In genomic region chr18:56873441-56874140, GRCh38 we compare ENCODE assay signal across 13 cellular contexts.
DNase-seq lines count a peak whose midpoint lies in the region; ATAC-seq, FAIRE-seq and TF ChIP-seq lines count a peak whose summit lies in the region.
"Had no signal": no experiment of that assay in that cellular context is flagged by ENCODE, and none has a peak within 500 bp of the region (broad histone marks: within the 10 kb centered on the region; RNA-seq: fewer than 3 reads in every experiment).

No MANE protein-coding gene starts in this region.

- H3K9me3 Mint-ChIP-seq in CD4-positive, CD25-positive, alpha-beta regulatory T cell: no peaks in the 10 kb centered on the region
- H3K9me3 Mint-ChIP-seq in activated T-helper 17 cell treated with anti-CD3 and anti-CD28 coated beads, Interleukin-2, amount 50 U/mL, for 72 hours: no peaks in the 10 kb centered on the region
- H3K9me3 Mint-ChIP-seq: activated naive CD8-positive, alpha-beta T cell treated with anti-CD3 and anti-CD28 coated beads, Interleukin-2, amount 10 ng/mL, durations not matched to agents 7 days and 5 days had no signal

- H3K36me3 ChIP-seq in CD4-positive, CD25-positive, alpha-beta regulatory T cell (ENCODE audit: control insufficient read depth, insufficient read depth, low read length): no peaks in the 10 kb centered on the region
- H3K36me3 ChIP-seq in K562 (ENCODE audit: control insufficient read depth, insufficient read depth, low read length) (no peaks in the 10 kb centered on the region), right lobe of liver (no peaks in the 10 kb centered on the region)
- H3K36me3 ChIP-seq: gastroesophageal sphincter, pancreas had no signal

- no peak overlapping the region for H3K27ac ChIP-seq in CD4-positive, CD25-positive, alpha-beta regulatory T cell (ENCODE audit: insufficient read depth, low read length, poor library complexity, severe bottlenecking)
- H3K27ac ChIP-seq in K562 (ENCODE audit: extremely low read depth, low read depth, low read length): no peak overlapping the region
- no peak overlapping the region for H3K27ac ChIP-seq in right lobe of liver
- H3K27ac ChIP-seq: gastroesophageal sphincter, pancreas had no signal

- H3K27me3 Mint-ChIP-seq in CD4-positive, CD25-positive, alpha-beta regulatory T cell: no peaks in the 10 kb centered on the region
- no peaks in the 10 kb centered on the region for H3K27me3 Mint-ChIP-seq in activated T-helper 17 cell treated with anti-CD3 and anti-CD28 coated beads, Interleukin-2, amount 50 U/mL, for 72 hours
- H3K27me3 Mint-ChIP-seq: activated naive CD8-positive, alpha-beta T cell treated with anti-CD3 and anti-CD28 coated beads, Interleukin-2, amount 10 ng/mL, durations not matched to agents 7 days and 5 days had no signal

- no peak for TF ChIP-seq EP300 in K562 (IDR thresholded peaks at IDR 0.05; ENCODE audit: low read length)

- no peak for TF ChIP-seq POLR2A in K562 (conservative IDR thresholded peaks at IDR 0.05)
- no peak for TF ChIP-seq POLR2A in right lobe of liver (IDR thresholded peaks at IDR 0.05)

- CTCF ChIA-PET in K562 (lab: Yijun Ruan, JAX; ENCODE audit: low intra/inter-chr PET ratio): no interaction called here

- no peaks in the 10 kb centered on the region for H4K20me1 ChIP-seq in K562 (replicated peaks; ENCODE audit: control insufficient read depth, insufficient read depth, low read length)

- H3K79me2 ChIP-seq in K562 (ENCODE audit: control insufficient read depth, insufficient read depth, low read length): no peaks in the 10 kb centered on the region

- no peak overlapping the region for H2AFZ ChIP-seq in K562 (ENCODE audit: low read depth, low read length)

- peaks cover 11 to 20% (median 17%) of the 10 kb centered on the region in 4 donors for H3K4me1 Mint-ChIP-seq in CD4-positive, CD25-positive, alpha-beta regulatory T cell
- H3K4me1 Mint-ChIP-seq in activated T-helper 17 cell treated with anti-CD3 and anti-CD28 coated beads, Interleukin-2, amount 50 U/mL, for 72 hours: no peaks in the 10 kb centered on the region

- peak in 2 of 3 donors; percentile 30 to 53 for DNase-seq in CD4-positive, CD25-positive, alpha-beta regulatory T cell
- DNase-seq in NCI-H1417 treated with DMSO at 0.1 percent for 48 hours (lab: John Stamatoyannopoulos, UW) (peak; percentile 93), K562 (ENCODE audit: extremely low read depth in 1 of 4, low spot score in 3 of 4) (peak in 1 of 4 experiments; percentile 2), right lobe of liver (no peak), amniotic stem cell (lab: John Stamatoyannopoulos, UW) (no peak), NCI-H2171 treated with DMSO at 0.1 percent for 48 hours (lab: John Stamatoyannopoulos, UW) (no peak)
- DNase-seq: activated naive CD8-positive, alpha-beta T cell treated with anti-CD3 and anti-CD28 coated beads, Interleukin-2, amount 10 ng/mL, durations not matched to agents 7 days and 5 days; NCI-H526 had no signal

- intact Hi-C loops in K562 (cut with micrococcal nuclease): no loop called here
- intact Hi-C loops in right lobe of liver (cut with DNase I): no loop called here

- POLR2A ChIA-PET in K562 (lab: Yijun Ruan, JAX): interaction anchor here (1.4 kb wide), 1 partner anchor 20 kb away, joined by 3 read pairs; no protein-coding TSS in a partner anchor

- no peak for FAIRE-seq in K562 (lab: Jason Lieb, UNC)
- FAIRE-seq: GM12878, pancreas had no signal

- in situ Hi-C loops in K562 (cut with MboI): no loop called here

- peak overlapping the region in 2 of 3 donors; percentile 64 to 68 for H3K27ac Mint-ChIP-seq in CD4-positive, CD25-positive, alpha-beta regulatory T cell
- H3K27ac Mint-ChIP-seq in activated T-helper 17 cell treated with anti-CD3 and anti-CD28 coated beads, Interleukin-2, amount 50 U/mL, for 72 hours: no peak overlapping the region
- H3K27ac Mint-ChIP-seq: activated naive CD8-positive, alpha-beta T cell treated with anti-CD3 and anti-CD28 coated beads, Interleukin-2, amount 10 ng/mL, durations not matched to agents 7 days and 5 days had no signal

- peak in 1 of 2 donors; percentile 25 for ATAC-seq in CD4-positive, CD25-positive, alpha-beta regulatory T cell (ENCODE audit: low read depth in 2 of 2)
- ATAC-seq in K562 (no peak), right lobe of liver (peak; percentile 30 to 51 (median 46)), GM21447 (IDR thresholded peaks at IDR 0.05; ENCODE audit: unreplicated experiment) (no peak)
- no peak for ATAC-seq in activated T-helper 17 cell treated with anti-CD3 and anti-CD28 coated beads, Interleukin-2, amount 50 U/mL, for 72 hours (replicated peaks)
- ATAC-seq: gastroesophageal sphincter, GM12878, pancreas had no signal

- no TSS peak for BruUV-seq in K562 (replicated peaks; lab: Mats Ljungman, UMichigan)

- no peaks in the 10 kb centered on the region for H3K9me3 ChIP-seq in CD4-positive, CD25-positive, alpha-beta regulatory T cell (ENCODE audit: control insufficient read depth in 2 of 2, low read length in 2 of 2)
- H3K9me3 ChIP-seq in K562 (replicated peaks; ENCODE audit: control insufficient read depth, insufficient read depth, low read depth, low read length) (no peaks in the 10 kb centered on the region), right lobe of liver (no peaks in the 10 kb centered on the region)
- H3K9me3 ChIP-seq: gastroesophageal sphincter, pancreas had no signal

- no peak overlapping the region for H3K4me3 ChIP-seq in CD4-positive, CD25-positive, alpha-beta regulatory T cell (ENCODE audit: low read depth, low read length)
- H3K4me3 ChIP-seq in K562 (no peak overlapping the region), right lobe of liver (no peak overlapping the region)
- H3K4me3 ChIP-seq: gastroesophageal sphincter, GM12878, pancreas had no signal

- peaks cover 10% of the 10 kb centered on the region for H3K4me1 ChIP-seq in CD4-positive, CD25-positive, alpha-beta regulatory T cell (ENCODE audit: control insufficient read depth, insufficient read depth, low read length, poor library complexity, severe bottlenecking)
- H3K4me1 ChIP-seq in K562 (replicated peaks in 1 of 2; ENCODE audit: control insufficient read depth in 2 of 2, insufficient read depth in 2 of 2, low read length in 2 of 2): no peaks in the 10 kb centered on the region
- peaks cover 0 to 23% (median 3%) of the 10 kb centered on the region in 4 donors for H3K4me1 ChIP-seq in right lobe of liver
- H3K4me1 ChIP-seq: gastroesophageal sphincter had no signal

- no peaks in the 10 kb centered on the region for H3K36me3 Mint-ChIP-seq in CD4-positive, CD25-positive, alpha-beta regulatory T cell
- H3K36me3 Mint-ChIP-seq in activated T-helper 17 cell treated with anti-CD3 and anti-CD28 coated beads, Interleukin-2, amount 50 U/mL, for 72 hours (ENCODE audit: low read depth): no peaks in the 10 kb centered on the region

- H3K9me1 ChIP-seq in K562 (ENCODE audit: control insufficient read depth, insufficient read depth, low read length): no peaks in the 10 kb centered on the region

- TF ChIP-seq RAD21 in K562 (CRISPR knock-in tag; conservative IDR thresholded peaks at IDR 0.05 in 1 of 2, IDR thresholded peaks at IDR 0.05 in 1 of 2): no peak

- peak overlapping the region in 1 of 4 donors; percentile 49 for H3K4me3 Mint-ChIP-seq in CD4-positive, CD25-positive, alpha-beta regulatory T cell
- H3K4me3 Mint-ChIP-seq in activated T-helper 17 cell treated with anti-CD3 and anti-CD28 coated beads, Interleukin-2, amount 50 U/mL, for 72 hours: no peak overlapping the region
- H3K4me3 Mint-ChIP-seq: activated naive CD8-positive, alpha-beta T cell treated with anti-CD3 and anti-CD28 coated beads, Interleukin-2, amount 10 ng/mL, durations not matched to agents 7 days and 5 days had no signal

- TF ChIP-seq CTCF in K562 (IDR thresholded peaks at IDR 0.05 in 2 of 3, conservative IDR thresholded peaks at IDR 0.05 in 1 of 3; ENCODE audit: insufficient read depth in 2 of 3, low read depth in 1 of 3, low read length in 3 of 3) (no peak), right lobe of liver (IDR thresholded peaks at IDR 0.05) (no peak)

- H3K27me3 ChIP-seq in CD4-positive, CD25-positive, alpha-beta regulatory T cell (ENCODE audit: control insufficient read depth, insufficient read depth, low read length): no peaks in the 10 kb centered on the region
- H3K27me3 ChIP-seq in K562 (ENCODE audit: control insufficient read depth in 2 of 2, insufficient read depth in 2 of 2, low read length in 2 of 2) (no peaks in the 10 kb centered on the region), right lobe of liver (no peaks in the 10 kb centered on the region)
- H3K27me3 ChIP-seq: gastroesophageal sphincter had no signal

- no peak overlapping the region for H3K4me2 ChIP-seq in K562 (ENCODE audit: insufficient read depth, low read length)

- no peak overlapping the region for H3K9ac ChIP-seq in K562 (ENCODE audit: insufficient read depth in 1 of 2, low read depth in 2 of 2, low read length in 2 of 2)

- WGBS in K562 (ENCODE audit: insufficient coverage, low coverage, missing lambda C conversion rate): 8% methylated on average over 6 of the region's 6 CpGs
- 63% methylated on average over 6 of the region's 6 CpGs for WGBS in right lobe of liver (ENCODE audit: insufficient coverage, low coverage, low lambda C conversion rate, missing lambda C conversion rate)

TF ChIP-seq in K562, 482 proteins besides CTCF, POLR2A, EP300 and RAD21:
- 0 out of 4 replicates have a peak, but pooled peaks of 1 of the 2 experiments have one; percentile 12 for TF ChIP-seq RCOR1 (IDR thresholded peaks at IDR 0.05; ENCODE audit: borderline replicate concordance in 1 of 2, low read depth in 2 of 2, low read length in 2 of 2)
- TF ChIP-seq SOX6 (IDR thresholded peaks at IDR 0.05): peak; percentile 34; the same call in 1 of the 2 replicates
- no peak for TF ChIP-seq NFE2L1 (tag; IDR thresholded peaks at IDR 0.05; ENCODE audit: borderline replicate concordance, low read depth)

Comparison
In these comparisons a context has a peak if more than half of its experiments do, and no peak if none do; other contexts are left out.
1. ATAC-seq: peak in right lobe of liver (4 of 4); none in K562 (single experiment), GM21447 (single experiment) and activated T-helper 17 cell treated with anti-CD3 and anti-CD28 coated beads, Interleukin-2, amount 50 U/mL, for 72 hours (single experiment).
2. DNase-seq: peak in CD4-positive, CD25-positive, alpha-beta regulatory T cell (2 of 3) and NCI-H1417 treated with DMSO at 0.1 percent for 48 hours (single experiment); none in right lobe of liver (0 of 3), amniotic stem cell (single experiment) and NCI-H2171 treated with DMSO at 0.1 percent for 48 hours (single experiment).